ENCODE assay signal across 8 cellular contexts in the genomic region with DNA sequence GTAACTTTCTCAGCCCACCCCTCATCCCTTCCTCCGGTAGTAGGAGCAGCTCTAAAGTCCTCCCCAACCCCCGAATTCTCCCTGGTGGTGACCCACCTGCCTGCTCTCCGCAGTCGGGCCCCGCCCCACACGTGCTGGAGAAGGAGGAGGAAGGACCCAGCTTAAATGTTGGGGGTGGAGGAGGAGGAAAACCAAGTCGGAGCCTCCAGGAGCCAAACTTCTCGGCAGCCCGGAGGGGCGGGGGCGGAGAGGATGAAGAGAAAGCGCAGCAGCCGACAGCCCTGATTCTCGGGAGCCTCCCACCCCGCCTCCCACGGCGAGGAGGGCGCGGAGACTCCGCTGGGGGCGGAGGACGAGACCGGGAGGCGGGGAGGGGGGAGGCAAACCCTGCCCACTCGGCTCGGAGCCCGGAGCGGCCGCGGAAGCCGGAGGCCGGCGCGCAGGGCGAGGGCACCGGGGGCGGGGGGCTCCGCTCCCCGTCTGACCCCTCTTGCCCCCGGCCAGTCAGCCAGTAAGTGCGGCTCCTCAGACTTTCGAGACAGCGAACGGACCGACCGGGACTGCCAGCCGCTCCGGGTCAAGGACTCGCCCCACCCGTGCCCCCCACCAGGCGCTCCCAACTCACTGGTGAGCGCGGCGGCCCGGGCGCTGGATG. TPM values are rescaled to one million over a fixed set of nuclear protein-coding genes. Genes with fewer than 3 reads are reported as not detected.
DNase-seq lines count a peak whose midpoint lies in the region; ATAC-seq and TF ChIP-seq lines count a peak whose summit lies in the region.

A gene with protein sequence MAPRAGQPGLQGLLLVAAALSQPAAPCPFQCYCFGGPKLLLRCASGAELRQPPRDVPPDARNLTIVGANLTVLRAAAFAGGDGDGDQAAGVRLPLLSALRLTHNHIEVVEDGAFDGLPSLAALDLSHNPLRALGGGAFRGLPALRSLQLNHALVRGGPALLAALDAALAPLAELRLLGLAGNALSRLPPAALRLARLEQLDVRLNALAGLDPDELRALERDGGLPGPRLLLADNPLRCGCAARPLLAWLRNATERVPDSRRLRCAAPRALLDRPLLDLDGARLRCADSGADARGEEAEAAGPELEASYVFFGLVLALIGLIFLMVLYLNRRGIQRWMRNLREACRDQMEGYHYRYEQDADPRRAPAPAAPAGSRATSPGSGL (plus strand): TSS at position 394 of the 655 bp plus-strand sequence. CDS start 276 bp downstream, outside the sequence.

- peak within 1 kb of the TSS; percentile 65 for H3K4me3 Mint-ChIP-seq in activated CD4-positive, alpha-beta T cell treated with anti-CD3 and anti-CD28 coated beads, Interleukin-2, amount 10 ng/mL, durations not matched to agents 7 days and 5 days

- TF ChIP-seq CTCF in fibroblast of the aortic adventitia (IDR thresholded peaks at IDR 0.05; ENCODE audit: insufficient read depth, low read length): no peak

- DNase-seq in NCI-H1092 treated with DMSO at 0.1 percent for 48 hours (lab: John Stamatoyannopoulos, UW): peak; percentile 35
- DNase-seq in NCI-H1092 (lab: John Stamatoyannopoulos, UW): no peak
- no peak for DNase-seq in activated CD4-positive, alpha-beta T cell treated with anti-CD3 and anti-CD28 coated beads, Interleukin-2, amount 10 ng/mL, durations not matched to agents 7 days and 5 days
- DNase-seq in fibroblast of the aortic adventitia (ENCODE audit: low read depth): no peak
- peak; percentile 78 for DNase-seq in posterior vena cava (ENCODE audit: low spot score)
- DNase-seq in effector CD4-positive, alpha-beta T cell: no peak

- peaks cover 15% of the 10 kb centered on the region for H3K4me1 Mint-ChIP-seq in activated CD4-positive, alpha-beta T cell treated with anti-CD3 and anti-CD28 coated beads, Interleukin-2, amount 10 ng/mL, durations not matched to agents 7 days and 5 days

- peaks cover 54% of the 10 kb centered on the region for H3K27me3 Mint-ChIP-seq in activated CD4-positive, alpha-beta T cell treated with anti-CD3 and anti-CD28 coated beads, Interleukin-2, amount 10 ng/mL, durations not matched to agents 7 days and 5 days

- POLR2A ChIA-PET in activated CD4-positive, alpha-beta T cell treated with anti-CD3 and anti-CD28 coated beads, Interleukin-2, amount 10 ng/mL, durations not matched to agents 7 days and 5 days (lab: Charles Lee): no interaction called here

- no peaks in the 10 kb centered on the region for H3K36me3 Mint-ChIP-seq in activated CD4-positive, alpha-beta T cell treated with anti-CD3 and anti-CD28 coated beads, Interleukin-2, amount 10 ng/mL, durations not matched to agents 7 days and 5 days (ENCODE audit: low read depth)

- ATAC-seq in HG03280 (IDR thresholded peaks at IDR 0.05; ENCODE audit: unreplicated experiment) (no peak), HG03571 (IDR thresholded peaks at IDR 0.05; ENCODE audit: unreplicated experiment) (no peak)

- H3K27ac Mint-ChIP-seq in activated CD4-positive, alpha-beta T cell treated with anti-CD3 and anti-CD28 coated beads, Interleukin-2, amount 10 ng/mL, durations not matched to agents 7 days and 5 days: no peak within 1 kb of the TSS

- intact Hi-C loops in posterior vena cava (cut with DNase I): loop anchor here (5.0 to 10.0 kb wide), 3 partner anchors 98 to 306 kb away; no protein-coding TSS in a partner anchor

- CTCF ChIA-PET in activated CD4-positive, alpha-beta T cell treated with anti-CD3 and anti-CD28 coated beads, Interleukin-2, amount 10 ng/mL, durations not matched to agents 7 days and 5 days (lab: Charles Lee): interaction anchor here (1.0 to 7.1 kb wide), 20 partner anchors 8 to 311 kb away, joined by 3 to 145 read pairs (median 7); a partner anchor contains a TSS

- no peaks in the 10 kb centered on the region for H3K9me3 Mint-ChIP-seq in activated CD4-positive, alpha-beta T cell treated with anti-CD3 and anti-CD28 coated beads, Interleukin-2, amount 10 ng/mL, durations not matched to agents 7 days and 5 days

- peak within 1 kb of the TSS; percentile 39 for H3K4me3 ChIP-seq in fibroblast of the aortic adventitia (ENCODE audit: low read depth, low read length)

RNA-seq across cellular contexts. Expression of the gene that starts here (rescaled TPM):
- total RNA-seq in activated CD4-positive, alpha-beta T cell treated with anti-CD3 and anti-CD28 coated beads, Interleukin-2, amount 10 ng/mL, durations not matched to agents 7 days and 5 days: under 1 TPM in 1 of 2 experiments, not detected in 1; 0.06 TPM
- total RNA-seq in fibroblast of the aortic adventitia (ENCODE audit: low replicate concordance) (0.08 TPM in 1 of 2 replicates, not detected in the other), posterior vena cava (under 1 TPM; 0.46 to 0.67 TPM)

Comparison
In these comparisons a context has a peak if more than half of its experiments do, and no peak if none do; other contexts are left out.
1. Peak in DNase-seq in posterior vena cava; RNA of the gene not detected or under 1 TPM.